ENCODE assay signal across 8 cellular contexts in the genomic region with DNA sequence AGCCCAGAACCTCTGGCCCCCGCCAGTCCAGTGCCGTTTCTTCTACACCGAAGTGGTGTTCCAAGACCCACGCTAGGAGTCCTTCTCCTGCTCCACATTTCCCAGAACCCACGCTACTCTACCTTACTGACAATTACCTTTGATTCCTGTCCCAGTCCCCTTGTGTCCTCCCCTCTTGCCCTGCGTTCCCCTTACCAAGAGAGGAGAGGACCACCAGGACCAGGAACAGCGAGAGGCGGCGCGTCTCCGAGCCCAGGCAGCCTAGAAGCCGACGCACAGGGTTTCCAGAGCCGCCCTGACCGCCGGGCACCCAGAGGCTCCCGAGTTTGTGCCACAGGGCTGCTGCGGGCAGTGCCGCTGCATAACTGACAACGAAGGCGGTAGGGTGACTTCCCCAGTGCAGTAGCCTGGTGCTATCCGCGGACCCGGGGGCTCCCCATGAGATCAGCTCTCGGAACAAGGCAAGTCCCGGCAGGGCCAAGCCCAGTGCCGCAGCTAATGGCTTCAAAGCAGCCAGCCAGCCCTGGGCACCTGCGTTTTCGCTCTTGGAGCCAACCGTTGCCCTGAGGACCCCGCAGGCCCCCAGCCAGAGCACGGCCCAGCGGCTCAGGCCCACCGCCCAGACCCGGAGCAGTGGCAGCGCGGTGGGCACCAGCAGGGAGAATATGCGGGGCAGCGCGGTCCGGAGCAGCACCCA. TPM values are rescaled to one million over a fixed set of nuclear protein-coding genes. Genes with fewer than 3 reads are reported as not detected.
DNase-seq lines count a peak whose midpoint lies in the region; ATAC-seq and TF ChIP-seq lines count a peak whose summit lies in the region.

No MANE protein-coding gene starts in this region.

- peak overlapping the region; percentile 68 for H3K4me3 Mint-ChIP-seq in endodermal cell
- peak overlapping the region; percentile 99 for H3K4me3 Mint-ChIP-seq in stimulated activated naive CD8-positive, alpha-beta T cell treated with anti-CD3 and anti-CD28 coated beads, Interleukin-15, amount 100 ng/mL, for 72 hours

- DNase-seq in MG63 (peak; percentile 81), endodermal cell (no peak), mesenchymal stem cell (peak; percentile 64), NCI-H524 treated with DMSO at 0.1 percent for 48 hours (lab: John Stamatoyannopoulos, UW) (no peak)
- peak; percentile 56 for DNase-seq in activated CD8-positive, alpha-beta memory T cell treated with anti-CD3 and anti-CD28 coated beads, Interleukin-2, amount 50 U/mL, for 4 hours
- peak; percentile 75 to 90 for DNase-seq in stimulated activated naive CD8-positive, alpha-beta T cell treated with anti-CD3 and anti-CD28 coated beads, Interleukin-15, amount 100 ng/mL, for 72 hours

- H3K27me3 ChIP-seq in MG63 = no peaks in the 10 kb centered on the region
- H3K27me3 ChIP-seq in endodermal cell (ENCODE audit: control insufficient read depth, insufficient read depth, low read length, poor library complexity, severe bottlenecking) = peaks cover 97% of the 10 kb centered on the region
- no peaks in the 10 kb centered on the region for H3K27me3 ChIP-seq in mesenchymal stem cell (ENCODE audit: control insufficient read depth in 1 of 2, insufficient read depth in 1 of 2, low read length in 2 of 2)

- H3K23ac ChIP-seq in mesenchymal stem cell (ENCODE audit: low read length in 2 of 2) = peak overlapping the region in 1 of 2 experiments; percentile 95

- 4 to 6% methylated on average over 12 to 41 of the region's 41 CpGs for WGBS in endodermal cell (ENCODE audit: insufficient coverage in 1 of 2, insufficient read length in 1 of 2), 2 experiments
- 2% methylated on average over 41 of the region's 41 CpGs for WGBS in mesenchymal stem cell

- peaks cover 6% of the 10 kb centered on the region for H3K4me1 Mint-ChIP-seq in endodermal cell
- peaks cover 70% of the 10 kb centered on the region for H3K4me1 Mint-ChIP-seq in stimulated activated naive CD8-positive, alpha-beta T cell treated with anti-CD3 and anti-CD28 coated beads, Interleukin-15, amount 100 ng/mL, for 72 hours

- ATAC-seq in GM21786 (IDR thresholded peaks at IDR 0.05; ENCODE audit: unreplicated experiment) = peak; percentile 28
- ATAC-seq in stimulated activated naive CD8-positive, alpha-beta T cell treated with anti-CD3 and anti-CD28 coated beads, Interleukin-15, amount 100 ng/mL, for 72 hours = peak; percentile 83

- peak overlapping the region; percentile 74 for H2BK5ac ChIP-seq in mesenchymal stem cell (ENCODE audit: low read depth, low read length, poor library complexity, severe bottlenecking)

- H3K4me2 ChIP-seq in mesenchymal stem cell (ENCODE audit: low read length, poor library complexity, severe bottlenecking) = peak overlapping the region; percentile 94

- peak overlapping the region; percentile 40 for H4K8ac ChIP-seq in mesenchymal stem cell (ENCODE audit: low read length)

- peak overlapping the region; percentile 97 for H2AFZ ChIP-seq in mesenchymal stem cell (ENCODE audit: low read depth, low read length)

- H3K27ac Mint-ChIP-seq in endodermal cell = no peak overlapping the region
- H3K27ac Mint-ChIP-seq in stimulated activated naive CD8-positive, alpha-beta T cell treated with anti-CD3 and anti-CD28 coated beads, Interleukin-15, amount 100 ng/mL, for 72 hours = peak overlapping the region; percentile 97 to 100

- peaks cover 27% of the 10 kb centered on the region for H3K79me1 ChIP-seq in mesenchymal stem cell (replicated peaks; ENCODE audit: low read length, poor library complexity, severe bottlenecking)

- peak overlapping the region; percentile 62 for H3K9ac ChIP-seq in ES-I3 (ENCODE audit: low read depth, low read length)
- H3K9ac ChIP-seq in endodermal cell (ENCODE audit: extremely low read depth, low read length, poor library complexity, severe bottlenecking) = no peak overlapping the region
- H3K9ac ChIP-seq in mesenchymal stem cell (ENCODE audit: low read length) = peak overlapping the region; percentile 90

- H3K18ac ChIP-seq in mesenchymal stem cell (ENCODE audit: low read depth in 1 of 2, low read length in 2 of 2) = peak overlapping the region; percentile 73 to 97

- H4K91ac ChIP-seq in mesenchymal stem cell (ENCODE audit: low read length) = peak overlapping the region; percentile 78

- H3K4me3 ChIP-seq in MG63 = peak overlapping the region; percentile 85
- peak overlapping the region; percentile 77 for H3K4me3 ChIP-seq in endodermal cell (ENCODE audit: low read length)
- H3K4me3 ChIP-seq in mesenchymal stem cell (ENCODE audit: insufficient read depth in 1 of 2, low read depth in 1 of 2, low read length in 2 of 2) = peak overlapping the region; percentile 88

- H3K27ac ChIP-seq in endodermal cell (ENCODE audit: low read depth, low read length) = no peak overlapping the region
- H3K27ac ChIP-seq in mesenchymal stem cell (ENCODE audit: low read length, poor library complexity, severe bottlenecking) = peak overlapping the region; percentile 71

- peak overlapping the region; percentile 71 for H2BK120ac ChIP-seq in mesenchymal stem cell (ENCODE audit: low read depth, low read length)

- H2BK15ac ChIP-seq in mesenchymal stem cell (ENCODE audit: low read depth, poor library complexity, severe bottlenecking) = peak overlapping the region; percentile 54

- H3K9me3 Mint-ChIP-seq in endodermal cell = no peaks in the 10 kb centered on the region
- no peaks in the 10 kb centered on the region for H3K9me3 Mint-ChIP-seq in stimulated activated naive CD8-positive, alpha-beta T cell treated with anti-CD3 and anti-CD28 coated beads, Interleukin-15, amount 100 ng/mL, for 72 hours

- TF ChIP-seq CTCF in endodermal cell (conservative IDR thresholded peaks at IDR 0.05) = no peak

- no peaks in the 10 kb centered on the region for H3K9me3 ChIP-seq in ES-I3 (ENCODE audit: control insufficient read depth, insufficient read depth, low read length)
- H3K9me3 ChIP-seq in MG63 = no peaks in the 10 kb centered on the region
- H3K9me3 ChIP-seq in endodermal cell (ENCODE audit: control insufficient read depth, low read length) = no peaks in the 10 kb centered on the region
- no peaks in the 10 kb centered on the region for H3K9me3 ChIP-seq in mesenchymal stem cell (ENCODE audit: control insufficient read depth, low read length)

- no peak overlapping the region for H2AK5ac ChIP-seq in mesenchymal stem cell (ENCODE audit: low read length, severe bottlenecking)

- H3K4ac ChIP-seq in mesenchymal stem cell (ENCODE audit: low read depth in 1 of 2, low read length in 2 of 2) = peak overlapping the region in 1 of 2 experiments; percentile 83

- H3K27me3 Mint-ChIP-seq in endodermal cell (ENCODE audit: insufficient read depth) = peaks cover 94% of the 10 kb centered on the region
- no peaks in the 10 kb centered on the region for H3K27me3 Mint-ChIP-seq in stimulated activated naive CD8-positive, alpha-beta T cell treated with anti-CD3 and anti-CD28 coated beads, Interleukin-15, amount 100 ng/mL, for 72 hours

- no peaks in the 10 kb centered on the region for H3K36me3 Mint-ChIP-seq in endodermal cell (ENCODE audit: low read depth)

- no peaks in the 10 kb centered on the region for H3K36me3 ChIP-seq in ES-I3 (ENCODE audit: insufficient read depth, low read length)
- H3K36me3 ChIP-seq in MG63 = peaks cover 45% of the 10 kb centered on the region
- H3K36me3 ChIP-seq in endodermal cell (ENCODE audit: control insufficient read depth, insufficient read depth, low read length) = no peaks in the 10 kb centered on the region
- H3K36me3 ChIP-seq in mesenchymal stem cell (ENCODE audit: control insufficient read depth in 1 of 2, insufficient read depth in 2 of 2, low read depth in 1 of 2, low read length in 2 of 2) = peaks cover 15 to 47% of the 10 kb centered on the region in 2 experiments

- peak overlapping the region; percentile 46 to 55 for H2BK12ac ChIP-seq in mesenchymal stem cell (ENCODE audit: low read length in 2 of 2)

- H3K4me1 ChIP-seq in ES-I3 (ENCODE audit: insufficient read depth, low read length) = no peaks in the 10 kb centered on the region
- no peaks in the 10 kb centered on the region for H3K4me1 ChIP-seq in endodermal cell (ENCODE audit: control insufficient read depth, insufficient read depth, low read length)
- H3K4me1 ChIP-seq in mesenchymal stem cell (ENCODE audit: control insufficient read depth, insufficient read depth, low read depth, low read length) = peaks cover 12% of the 10 kb centered on the region

- H3K14ac ChIP-seq in mesenchymal stem cell (ENCODE audit: low read length in 2 of 2) = peak overlapping the region in 1 of 2 experiments; percentile 88

RNA-seq across cellular contexts. Expression of a gene that starts 0.5 kb away (rescaled TPM):
- 84.9 and 115 TPM in 2 replicates for total RNA-seq in MG63 (2014; rRNA removed; shearing (Covaris generic); ENCODE audit: low replicate concordance)
- total RNA-seq in endodermal cell = 1 to 10 TPM; 2.0 to 2.6 TPM
- 1.3 TPM for polyA plus RNA-seq in endodermal cell (2013, experiment 1 of 2)
- 1.2 TPM for polyA plus RNA-seq in endodermal cell (2013, experiment 2 of 2)
- polyA plus RNA-seq in mesenchymal stem cell (2013, experiment 1 of 2) = 27.8 TPM
- polyA plus RNA-seq in mesenchymal stem cell (2013, experiment 2 of 2) = 29.5 TPM

RNA-seq across cellular contexts. Expression of a gene that starts 1.0 kb away (rescaled TPM):
- total RNA-seq in MG63 (2014; rRNA removed; shearing (Covaris generic); ENCODE audit: low replicate concordance) = 96.5 and 106 TPM in 2 replicates
- total RNA-seq in endodermal cell = not detected
- polyA plus RNA-seq in endodermal cell (2013, experiment 1 of 2) = not detected
- polyA plus RNA-seq in endodermal cell (2013, experiment 2 of 2) = not detected
- 22.5 TPM for polyA plus RNA-seq in mesenchymal stem cell (2013, experiment 1 of 2)
- polyA plus RNA-seq in mesenchymal stem cell (2013, experiment 2 of 2) = 23.3 TPM

RNA-seq across cellular contexts. Expression of a gene that starts 9.1 kb away (rescaled TPM):
- 164 and 166 TPM in 2 replicates for total RNA-seq in MG63 (2014; rRNA removed; shearing (Covaris generic); ENCODE audit: low replicate concordance)
- 1 to 10 TPM in 1 of 2 donors, under 1 TPM in 1; 0.93 to 3.1 TPM for total RNA-seq in endodermal cell
- polyA plus RNA-seq in endodermal cell (2013, experiment 1 of 2) = 0.64 TPM
- polyA plus RNA-seq in endodermal cell (2013, experiment 2 of 2) = 0.50 TPM
- polyA plus RNA-seq in mesenchymal stem cell (2013, experiment 1 of 2) = 73.2 TPM
- polyA plus RNA-seq in mesenchymal stem cell (2013, experiment 2 of 2) = 77.8 TPM

RNA-seq across cellular contexts. Expression of a gene that starts 14.5 kb away (rescaled TPM):
- total RNA-seq in MG63 (2014; rRNA removed; shearing (Covaris generic); ENCODE audit: low replicate concordance) = 87.2 and 112 TPM in 2 replicates
- total RNA-seq in endodermal cell = 1 to 10 TPM; 3.4 to 6.6 TPM
- 2.6 TPM for polyA plus RNA-seq in endodermal cell (2013, experiment 1 of 2)
- 1.0 TPM for polyA plus RNA-seq in endodermal cell (2013, experiment 2 of 2)
- polyA plus RNA-seq in mesenchymal stem cell (2013, experiment 1 of 2) = 23.7 TPM
- polyA plus RNA-seq in mesenchymal stem cell (2013, experiment 2 of 2) = 23.3 TPM

RNA-seq across cellular contexts. Expression of a gene that starts 36.2 kb away (rescaled TPM):
- total RNA-seq in MG63 (2014; rRNA removed; shearing (Covaris generic); ENCODE audit: low replicate concordance) = 1.8 and 8.2 TPM in 2 replicates
- total RNA-seq in endodermal cell = not detected
- polyA plus RNA-seq in endodermal cell (2013, experiment 1 of 2) = not detected
- not detected for polyA plus RNA-seq in endodermal cell (2013, experiment 2 of 2)
- 0.15 TPM for polyA plus RNA-seq in mesenchymal stem cell (2013, experiment 1 of 2)
- 0.15 TPM for polyA plus RNA-seq in mesenchymal stem cell (2013, experiment 2 of 2)

Comparison
In these comparisons a context has a peak if more than half of its experiments do, and no peak if none do; other contexts are left out.
1. DNase-seq: peak in MG63 (single experiment), activated CD8-positive, alpha-beta memory T cell treated with anti-CD3 and anti-CD28 coated beads, Interleukin-2, amount 50 U/mL, for 4 hours (single experiment), mesenchymal stem cell (single experiment) and stimulated activated naive CD8-positive, alpha-beta T cell treated with anti-CD3 and anti-CD28 coated beads, Interleukin-15, amount 100 ng/mL, for 72 hours (2 of 2); none in endodermal cell (single experiment) and NCI-H524 treated with DMSO at 0.1 percent for 48 hours (single experiment).
2. RNA of a gene that starts 0.5 kb away (total RNA-seq): 84.9 to 115 TPM in MG63; 2.0 to 2.6 TPM in endodermal cell; every median in the first group is over 10 times any median in the second.
3. RNA of a gene that starts 1.0 kb away (total RNA-seq): 96.5 to 106 TPM in MG63; not detected in endodermal cell; every median in the first group is over 10 times any median in the second.
4. RNA of a gene that starts 9.1 kb away (total RNA-seq): 164 to 166 TPM in MG63; 0.93 to 3.1 TPM in endodermal cell; every median in the first group is over 10 times any median in the second.
5. Peak in every context shown above with its lines, with median percentiles within 50 percentile points of each other: H3K4me3 ChIP-seq.